ENCODE assay signal across 1 cellular context in the genomic region with DNA sequence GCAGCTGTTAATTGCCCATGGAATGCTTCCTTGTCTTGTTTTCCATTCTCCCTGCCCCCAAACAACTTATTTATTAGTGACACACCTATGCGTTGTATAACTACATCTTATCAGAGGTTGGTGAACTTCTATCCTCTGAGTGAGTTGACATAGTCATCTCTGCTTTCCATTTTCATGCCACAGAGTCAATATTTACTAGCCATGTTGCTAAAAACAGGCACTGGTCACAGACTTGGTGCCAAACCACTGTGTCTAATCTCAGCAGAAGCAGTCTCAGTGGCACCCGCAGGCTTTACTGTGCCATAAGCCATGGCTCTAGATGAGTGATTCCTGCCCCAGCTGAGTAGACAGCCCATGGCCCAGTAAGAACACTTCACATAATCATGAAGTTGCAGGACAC.
TF ChIP-seq lines count a peak whose summit lies in the region.

No MANE protein-coding gene starts in this region.

TF ChIP-seq in HepG2, 621 proteins besides CTCF, POLR2A, EP300 and RAD21 (continued from another document and continues in another):
- TF ChIP-seq, protein P1, sequence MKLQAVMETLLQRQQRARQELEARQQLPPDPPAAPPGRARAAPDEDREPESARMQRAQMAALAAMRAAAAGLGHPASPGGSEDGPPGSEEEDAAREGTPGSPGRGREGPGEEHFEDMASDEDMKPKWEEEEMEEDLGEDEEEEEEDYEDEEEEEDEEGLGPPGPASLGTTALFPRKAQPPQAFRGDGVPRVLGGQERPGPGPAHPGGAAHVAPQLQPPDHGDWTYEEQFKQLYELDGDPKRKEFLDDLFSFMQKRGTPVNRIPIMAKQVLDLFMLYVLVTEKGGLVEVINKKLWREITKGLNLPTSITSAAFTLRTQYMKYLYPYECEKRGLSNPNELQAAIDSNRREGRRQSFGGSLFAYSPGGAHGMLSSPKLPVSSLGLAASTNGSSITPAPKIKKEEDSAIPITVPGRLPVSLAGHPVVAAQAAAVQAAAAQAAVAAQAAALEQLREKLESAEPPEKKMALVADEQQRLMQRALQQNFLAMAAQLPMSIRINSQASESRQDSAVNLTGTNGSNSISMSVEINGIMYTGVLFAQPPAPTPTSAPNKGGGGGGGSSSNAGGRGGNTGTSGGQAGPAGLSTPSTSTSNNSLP (IDR thresholded peaks at IDR 0.05; ENCODE audit: low read depth, low read length), result peak; percentile 37; the same call in 1 of the 2 replicates
- TF ChIP-seq TP53 (CRISPR knock-in tag; conservative IDR thresholded peaks at IDR 0.05) (no peak), GLI4 (CRISPR knock-in tag; IDR thresholded peaks at IDR 0.05; ENCODE audit: borderline replicate concordance) (no peak), SALL1 (CRISPR knock-in tag; IDR thresholded peaks at IDR 0.05) (peak; percentile 57), SOX5 (CRISPR knock-in tag; IDR thresholded peaks at IDR 0.05; ENCODE audit: borderline replicate concordance) (peak; percentile 37; the same call in 1 of the 2 replicates), RARA (CRISPR knock-in tag; IDR thresholded peaks at IDR 0.05) (peak; percentile 91), HHEX (CRISPR knock-in tag; IDR thresholded peaks at IDR 0.05) (peak; percentile 60; the same call in 1 of the 2 replicates), MAF1 (CRISPR knock-in tag; IDR thresholded peaks at IDR 0.05; ENCODE audit: borderline replicate concordance) (no peak), ZC3H13 (CRISPR knock-in tag; IDR thresholded peaks at IDR 0.05) (no peak), POGZ (CRISPR knock-in tag; IDR thresholded peaks at IDR 0.05) (no peak), HMGA1 (CRISPR knock-in tag; conservative IDR thresholded peaks at IDR 0.05) (no peak), ZNF75D (CRISPR knock-in tag; IDR thresholded peaks at IDR 0.05; ENCODE audit: borderline replicate concordance) (no peak), HIVEP1 (CRISPR knock-in tag; IDR thresholded peaks at IDR 0.05) (no peak), ZNF367 (CRISPR knock-in tag; IDR thresholded peaks at IDR 0.05; ENCODE audit: borderline replicate concordance) (no peak), TBP (CRISPR knock-in tag; IDR thresholded peaks at IDR 0.05) (no peak), PAF1 (CRISPR knock-in tag; IDR thresholded peaks at IDR 0.05) (no peak), FOXA1 (IDR thresholded peaks at IDR 0.05) (peak; percentile 39; the same call in 1 of the 2 replicates), FOXA1 (CRISPR knock-in tag; IDR thresholded peaks at IDR 0.05) (no peak; the same call in 1 of the 2 replicates), ELF3 (CRISPR knock-in tag; IDR thresholded peaks at IDR 0.05) (peak; percentile 34; the same call in 1 of the 2 replicates), MTF1 (CRISPR knock-in tag; IDR thresholded peaks at IDR 0.05) (no peak), HMG20A (CRISPR knock-in tag; IDR thresholded peaks at IDR 0.05; ENCODE audit: borderline replicate concordance) (peak; percentile 64; the same call in 1 of the 2 replicates), ZNF569 (CRISPR knock-in tag; IDR thresholded peaks at IDR 0.05; ENCODE audit: borderline replicate concordance) (no peak), CENPX (CRISPR knock-in tag; IDR thresholded peaks at IDR 0.05) (no peak), ZNF354B (CRISPR knock-in tag; IDR thresholded peaks at IDR 0.05) (no peak), ETV6 (CRISPR knock-in tag; conservative IDR thresholded peaks at IDR 0.05) (no peak), KDM2A (CRISPR knock-in tag; IDR thresholded peaks at IDR 0.05; ENCODE audit: borderline replicate concordance, low read depth) (no peak), TOPORS (CRISPR knock-in tag; IDR thresholded peaks at IDR 0.05) (no peak), BCL6 (CRISPR knock-in tag; IDR thresholded peaks at IDR 0.05) (peak; percentile 78), ZNF773 (CRISPR knock-in tag; IDR thresholded peaks at IDR 0.05; ENCODE audit: borderline replicate concordance) (no peak), CBX1 (IDR thresholded peaks at IDR 0.05; ENCODE audit: low read depth) (no peak), MXI1 (IDR thresholded peaks at IDR 0.05; ENCODE audit: borderline replicate concordance, low read depth, low read length) (no peak)
- TF ChIP-seq, protein P2, sequence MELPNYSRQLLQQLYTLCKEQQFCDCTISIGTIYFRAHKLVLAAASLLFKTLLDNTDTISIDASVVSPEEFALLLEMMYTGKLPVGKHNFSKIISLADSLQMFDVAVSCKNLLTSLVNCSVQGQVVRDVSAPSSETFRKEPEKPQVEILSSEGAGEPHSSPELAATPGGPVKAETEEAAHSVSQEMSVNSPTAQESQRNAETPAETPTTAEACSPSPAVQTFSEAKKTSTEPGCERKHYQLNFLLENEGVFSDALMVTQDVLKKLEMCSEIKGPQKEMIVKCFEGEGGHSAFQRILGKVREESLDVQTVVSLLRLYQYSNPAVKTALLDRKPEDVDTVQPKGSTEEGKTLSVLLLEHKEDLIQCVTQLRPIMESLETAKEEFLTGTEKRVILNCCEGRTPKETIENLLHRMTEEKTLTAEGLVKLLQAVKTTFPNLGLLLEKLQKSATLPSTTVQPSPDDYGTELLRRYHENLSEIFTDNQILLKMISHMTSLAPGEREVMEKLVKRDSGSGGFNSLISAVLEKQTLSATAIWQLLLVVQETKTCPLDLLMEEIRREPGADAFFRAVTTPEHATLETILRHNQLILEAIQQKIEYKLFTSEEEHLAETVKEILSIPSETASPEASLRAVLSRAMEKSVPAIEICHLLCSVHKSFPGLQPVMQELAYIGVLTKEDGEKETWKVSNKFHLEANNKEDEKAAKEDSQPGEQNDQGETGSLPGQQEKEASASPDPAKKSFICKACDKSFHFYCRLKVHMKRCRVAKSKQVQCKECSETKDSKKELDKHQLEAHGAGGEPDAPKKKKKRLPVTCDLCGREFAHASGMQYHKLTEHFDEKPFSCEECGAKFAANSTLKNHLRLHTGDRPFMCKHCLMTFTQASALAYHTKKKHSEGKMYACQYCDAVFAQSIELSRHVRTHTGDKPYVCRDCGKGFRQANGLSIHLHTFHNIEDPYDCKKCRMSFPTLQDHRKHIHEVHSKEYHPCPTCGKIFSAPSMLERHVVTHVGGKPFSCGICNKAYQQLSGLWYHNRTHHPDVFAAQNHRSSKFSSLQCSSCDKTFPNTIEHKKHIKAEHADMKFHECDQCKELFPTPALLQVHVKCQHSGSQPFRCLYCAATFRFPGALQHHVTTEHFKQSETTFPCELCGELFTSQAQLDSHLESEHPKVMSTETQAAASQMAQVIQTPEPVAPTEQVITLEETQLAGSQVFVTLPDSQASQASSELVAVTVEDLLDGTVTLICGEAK (IDR thresholded peaks at IDR 0.05), result no peak
- TF ChIP-seq, protein P2 (CRISPR knock-in tag; IDR thresholded peaks at IDR 0.05), result no peak
- TF ChIP-seq, protein P3, sequence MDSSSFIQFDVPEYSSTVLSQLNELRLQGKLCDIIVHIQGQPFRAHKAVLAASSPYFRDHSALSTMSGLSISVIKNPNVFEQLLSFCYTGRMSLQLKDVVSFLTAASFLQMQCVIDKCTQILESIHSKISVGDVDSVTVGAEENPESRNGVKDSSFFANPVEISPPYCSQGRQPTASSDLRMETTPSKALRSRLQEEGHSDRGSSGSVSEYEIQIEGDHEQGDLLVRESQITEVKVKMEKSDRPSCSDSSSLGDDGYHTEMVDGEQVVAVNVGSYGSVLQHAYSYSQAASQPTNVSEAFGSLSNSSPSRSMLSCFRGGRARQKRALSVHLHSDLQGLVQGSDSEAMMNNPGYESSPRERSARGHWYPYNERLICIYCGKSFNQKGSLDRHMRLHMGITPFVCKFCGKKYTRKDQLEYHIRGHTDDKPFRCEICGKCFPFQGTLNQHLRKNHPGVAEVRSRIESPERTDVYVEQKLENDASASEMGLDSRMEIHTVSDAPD (CRISPR knock-in tag; IDR thresholded peaks at IDR 0.05), result 0 out of 2 replicates have a peak, but pooled peaks have one; percentile 30
- TF ChIP-seq, protein P4, sequence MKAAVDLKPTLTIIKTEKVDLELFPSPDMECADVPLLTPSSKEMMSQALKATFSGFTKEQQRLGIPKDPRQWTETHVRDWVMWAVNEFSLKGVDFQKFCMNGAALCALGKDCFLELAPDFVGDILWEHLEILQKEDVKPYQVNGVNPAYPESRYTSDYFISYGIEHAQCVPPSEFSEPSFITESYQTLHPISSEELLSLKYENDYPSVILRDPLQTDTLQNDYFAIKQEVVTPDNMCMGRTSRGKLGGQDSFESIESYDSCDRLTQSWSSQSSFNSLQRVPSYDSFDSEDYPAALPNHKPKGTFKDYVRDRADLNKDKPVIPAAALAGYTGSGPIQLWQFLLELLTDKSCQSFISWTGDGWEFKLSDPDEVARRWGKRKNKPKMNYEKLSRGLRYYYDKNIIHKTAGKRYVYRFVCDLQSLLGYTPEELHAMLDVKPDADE (CRISPR knock-in tag; IDR thresholded peaks at IDR 0.05), result no peak
- TF ChIP-seq, protein P5, sequence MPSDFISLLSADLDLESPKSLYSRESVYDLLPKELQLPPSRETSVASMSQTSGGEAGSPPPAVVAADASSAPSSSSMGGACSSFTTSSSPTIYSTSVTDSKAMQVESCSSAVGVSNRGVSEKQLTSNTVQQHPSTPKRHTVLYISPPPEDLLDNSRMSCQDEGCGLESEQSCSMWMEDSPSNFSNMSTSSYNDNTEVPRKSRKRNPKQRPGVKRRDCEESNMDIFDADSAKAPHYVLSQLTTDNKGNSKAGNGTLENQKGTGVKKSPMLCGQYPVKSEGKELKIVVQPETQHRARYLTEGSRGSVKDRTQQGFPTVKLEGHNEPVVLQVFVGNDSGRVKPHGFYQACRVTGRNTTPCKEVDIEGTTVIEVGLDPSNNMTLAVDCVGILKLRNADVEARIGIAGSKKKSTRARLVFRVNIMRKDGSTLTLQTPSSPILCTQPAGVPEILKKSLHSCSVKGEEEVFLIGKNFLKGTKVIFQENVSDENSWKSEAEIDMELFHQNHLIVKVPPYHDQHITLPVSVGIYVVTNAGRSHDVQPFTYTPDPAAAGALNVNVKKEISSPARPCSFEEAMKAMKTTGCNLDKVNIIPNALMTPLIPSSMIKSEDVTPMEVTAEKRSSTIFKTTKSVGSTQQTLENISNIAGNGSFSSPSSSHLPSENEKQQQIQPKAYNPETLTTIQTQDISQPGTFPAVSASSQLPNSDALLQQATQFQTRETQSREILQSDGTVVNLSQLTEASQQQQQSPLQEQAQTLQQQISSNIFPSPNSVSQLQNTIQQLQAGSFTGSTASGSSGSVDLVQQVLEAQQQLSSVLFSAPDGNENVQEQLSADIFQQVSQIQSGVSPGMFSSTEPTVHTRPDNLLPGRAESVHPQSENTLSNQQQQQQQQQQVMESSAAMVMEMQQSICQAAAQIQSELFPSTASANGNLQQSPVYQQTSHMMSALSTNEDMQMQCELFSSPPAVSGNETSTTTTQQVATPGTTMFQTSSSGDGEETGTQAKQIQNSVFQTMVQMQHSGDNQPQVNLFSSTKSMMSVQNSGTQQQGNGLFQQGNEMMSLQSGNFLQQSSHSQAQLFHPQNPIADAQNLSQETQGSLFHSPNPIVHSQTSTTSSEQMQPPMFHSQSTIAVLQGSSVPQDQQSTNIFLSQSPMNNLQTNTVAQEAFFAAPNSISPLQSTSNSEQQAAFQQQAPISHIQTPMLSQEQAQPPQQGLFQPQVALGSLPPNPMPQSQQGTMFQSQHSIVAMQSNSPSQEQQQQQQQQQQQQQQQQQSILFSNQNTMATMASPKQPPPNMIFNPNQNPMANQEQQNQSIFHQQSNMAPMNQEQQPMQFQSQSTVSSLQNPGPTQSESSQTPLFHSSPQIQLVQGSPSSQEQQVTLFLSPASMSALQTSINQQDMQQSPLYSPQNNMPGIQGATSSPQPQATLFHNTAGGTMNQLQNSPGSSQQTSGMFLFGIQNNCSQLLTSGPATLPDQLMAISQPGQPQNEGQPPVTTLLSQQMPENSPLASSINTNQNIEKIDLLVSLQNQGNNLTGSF (CRISPR knock-in tag; IDR thresholded peaks at IDR 0.05), result no peak
- TF ChIP-seq, protein P6, sequence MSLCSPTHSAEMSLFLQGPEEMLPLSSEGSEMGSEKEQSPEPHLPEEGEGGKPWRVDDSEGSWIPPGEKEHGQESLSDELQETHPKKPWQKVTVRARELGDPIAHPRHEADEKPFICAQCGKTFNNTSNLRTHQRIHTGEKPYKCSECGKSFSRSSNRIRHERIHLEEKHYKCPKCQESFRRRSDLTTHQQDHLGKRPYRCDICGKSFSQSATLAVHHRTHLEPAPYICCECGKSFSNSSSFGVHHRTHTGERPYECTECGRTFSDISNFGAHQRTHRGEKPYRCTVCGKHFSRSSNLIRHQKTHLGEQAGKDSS (CRISPR knock-in tag; IDR thresholded peaks at IDR 0.05; ENCODE audit: borderline replicate concordance, low read depth), result no peak
- TF ChIP-seq, protein P7, sequence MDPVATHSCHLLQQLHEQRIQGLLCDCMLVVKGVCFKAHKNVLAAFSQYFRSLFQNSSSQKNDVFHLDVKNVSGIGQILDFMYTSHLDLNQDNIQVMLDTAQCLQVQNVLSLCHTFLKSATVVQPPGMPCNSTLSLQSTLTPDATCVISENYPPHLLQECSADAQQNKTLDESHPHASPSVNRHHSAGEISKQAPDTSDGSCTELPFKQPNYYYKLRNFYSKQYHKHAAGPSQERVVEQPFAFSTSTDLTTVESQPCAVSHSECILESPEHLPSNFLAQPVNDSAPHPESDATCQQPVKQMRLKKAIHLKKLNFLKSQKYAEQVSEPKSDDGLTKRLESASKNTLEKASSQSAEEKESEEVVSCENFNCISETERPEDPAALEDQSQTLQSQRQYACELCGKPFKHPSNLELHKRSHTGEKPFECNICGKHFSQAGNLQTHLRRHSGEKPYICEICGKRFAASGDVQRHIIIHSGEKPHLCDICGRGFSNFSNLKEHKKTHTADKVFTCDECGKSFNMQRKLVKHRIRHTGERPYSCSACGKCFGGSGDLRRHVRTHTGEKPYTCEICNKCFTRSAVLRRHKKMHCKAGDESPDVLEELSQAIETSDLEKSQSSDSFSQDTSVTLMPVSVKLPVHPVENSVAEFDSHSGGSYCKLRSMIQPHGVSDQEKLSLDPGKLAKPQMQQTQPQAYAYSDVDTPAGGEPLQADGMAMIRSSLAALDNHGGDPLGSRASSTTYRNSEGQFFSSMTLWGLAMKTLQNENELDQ (CRISPR knock-in tag; IDR thresholded peaks at IDR 0.05; ENCODE audit: borderline replicate concordance), result no peak
